28 cellular contexts compared by ENCODE assay signal in the genomic region with DNA sequence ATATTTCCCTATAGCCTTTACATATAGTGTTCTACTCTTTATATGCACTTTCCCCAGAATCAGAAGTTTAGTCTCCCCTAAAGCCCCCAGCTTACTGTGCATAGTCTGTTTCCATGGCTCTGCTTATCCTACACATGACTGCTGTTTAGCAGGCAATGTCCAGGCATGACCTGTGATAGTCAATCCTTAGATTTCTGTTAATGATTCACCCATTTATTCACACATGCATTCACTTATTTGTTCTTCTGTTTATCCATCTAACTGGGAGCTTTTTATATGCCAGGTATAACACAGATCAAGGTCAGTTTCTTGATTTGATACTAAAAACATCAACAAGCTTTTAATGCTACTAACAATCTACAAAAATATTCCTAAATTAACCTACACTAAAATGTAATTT.
"Had no signal": no experiment of that assay in that cellular context is flagged by ENCODE, and none has a peak within 500 bp of the region (broad histone marks: within the 10 kb centered on the region; RNA-seq: fewer than 3 reads in every experiment).

No MANE protein-coding gene starts in this region.

- H3K9me3 ChIP-seq: gastrocnemius medialis, neutrophil, prostate gland, thyroid gland had no signal

- FAIRE-seq: endometrium, keratinocyte had no signal

- H3K79me2 ChIP-seq: hepatocyte had no signal

- H3K4me2 ChIP-seq: hepatocyte, smooth muscle cell had no signal

- H3K27me3 ChIP-seq: gastrocnemius medialis, hepatocyte, neutrophil, thyroid gland had no signal

- H3K27ac ChIP-seq: gastrocnemius medialis, hepatocyte, neutrophil, prostate gland, thyroid gland had no signal

- H3K4me1 ChIP-seq: gastrocnemius medialis, prostate gland, thyroid gland had no signal

- H3K36me3 ChIP-seq: gastrocnemius medialis, neutrophil, prostate gland, thyroid gland had no signal

- ATAC-seq: activated CD8-positive, alpha-beta T cell treated with anti-CD3 and anti-CD28 coated beads for 36 hours; activated naive CD8-positive, alpha-beta T cell treated with anti-CD3 and anti-CD28 coated beads, Interleukin-2, amount 50 U/mL, for 24 hours; activated T-cell treated with anti-CD3 and anti-CD28 coated beads, Interleukin-2, amount 50 U/mL, for 4 hours; activated T-helper 17 cell treated with anti-CD3 and anti-CD28 coated beads, Interleukin-2, amount 50 U/mL, for 72 hours; gastrocnemius medialis; left cardiac atrium; stimulated activated memory B cell treated with anti-CD40 and anti-IgM and Interleukin-4, amounts not matched to agents 10 μg/mL and 1 μg/mL and 100 μg/mL, for 72 hours; stimulated activated naive CD8-positive, alpha-beta T cell treated with anti-CD3 and anti-CD28 coated beads, Interleukin-15, amount 100 ng/mL, for 72 hours; T-helper 17 cell had no signal

- H2AFZ ChIP-seq: hepatocyte had no signal

- H3K4me3 ChIP-seq: gastrocnemius medialis, hepatocyte, lung, prostate gland, smooth muscle cell, thyroid gland had no signal

- DNase-seq: activated B cell treated with CpG ODN at 0.5 μM for 24 hours; activated CD4-positive, alpha-beta T cell treated with anti-CD3 and anti-CD28 coated beads, Interleukin-2, amount 50 U/mL, for 1 hour; activated CD8-positive, alpha-beta T cell treated with anti-CD3 and anti-CD28 coated beads for 36 hours; activated naive CD8-positive, alpha-beta T cell treated with anti-CD3 and anti-CD28 coated beads, Interleukin-2, amount 50 U/mL, for 24 hours; activated T-cell treated with anti-CD3 and anti-CD28 coated beads, Interleukin-2, amount 50 U/mL, for 4 hours; amygdala; central memory CD4-positive, alpha-beta T cell; dermis blood vessel endothelial cell; effector CD4-positive, alpha-beta T cell; gastrocnemius medialis; left cardiac atrium; mesendoderm; stimulated activated CD4-positive, alpha-beta T cell treated with anti-CD3 and anti-CD28 coated beads, Interleukin-1b, Interleukin-23, amount 100 ng/mL, for 48 hours; stimulated activated CD4-positive, alpha-beta T cell treated with anti-CD3 and anti-CD28 coated beads, Interleukin-4, amount 100 ng/mL, for 4 hours; stimulated activated CD8-positive, alpha-beta memory T cell treated with anti-CD3 and anti-CD28 coated beads, Interleukin-4, amount 100 ng/mL, for 48 hours; stimulated activated naive CD8-positive, alpha-beta T cell treated with anti-CD3 and anti-CD28 coated beads, Interleukin-15, amount 100 ng/mL, for 72 hours; T-helper 17 cell; T1000; thyroid gland had no signal
